ENCODE assay signal across 28 cellular contexts in genomic region chr4:2576290-2576689, GRCh38.
"Had no signal": no experiment of that assay in that cellular context is flagged by ENCODE, and none has a peak within 500 bp of the region (broad histone marks: within the 10 kb centered on the region; RNA-seq: fewer than 3 reads in every experiment).

No MANE protein-coding gene starts in this region.

- FAIRE-seq: endometrium, islet of Langerhans had no signal

- ATAC-seq: left colon; left ventricle myocardium superior; lower lobe of right lung; psoas muscle; right cardiac atrium; stimulated activated memory B cell treated with anti-CD40 and anti-IgM and Interleukin-4, amounts not matched to agents 10 μg/mL and 1 μg/mL and 100 μg/mL, for 72 hours had no signal

- H3K27me3 ChIP-seq: esophagus squamous epithelium, heart right ventricle, spleen, tibial nerve, upper lobe of left lung, uterus had no signal

- H3K27ac Mint-ChIP-seq: nephron progenitor cell; stimulated activated memory B cell treated with anti-CD40 and anti-IgM and Interleukin-4, amounts not matched to agents 10 μg/mL and 1 μg/mL and 100 μg/mL, for 72 hours; stimulated activated naive CD8-positive, alpha-beta T cell treated with anti-CD3 and anti-CD28 coated beads, Interleukin-15, Interleukin-2, amounts not matched to agents 100 ng/mL and 50 ng/mL, for 24 hours had no signal

- H3K36me3 ChIP-seq: heart right ventricle, lower lobe of right lung, thoracic aorta, upper lobe of left lung, uterus had no signal

- DNase-seq: dermis blood vessel endothelial cell; effector memory CD4-positive, alpha-beta T cell; erythroblast; esophagus squamous epithelium; foreskin melanocyte; glutamatergic neuron; heart right ventricle; hippocampal formation; kidney glomerular epithelial cell; left colon; left ventricle myocardium superior; lower lobe of right lung; nephron progenitor cell; nucleus accumbens; psoas muscle; right cardiac atrium; spleen; stimulated activated CD4-positive, alpha-beta T cell treated with anti-CD3 and anti-CD28 coated beads, Interleukin-4, amount 100 ng/mL, for 4 hours; upper lobe of left lung had no signal

- H3K4me3 Mint-ChIP-seq: nephron progenitor cell; stimulated activated memory B cell treated with anti-CD40 and anti-IgM and Interleukin-4, amounts not matched to agents 10 μg/mL and 1 μg/mL and 100 μg/mL, for 72 hours; stimulated activated naive CD8-positive, alpha-beta T cell treated with anti-CD3 and anti-CD28 coated beads, Interleukin-15, Interleukin-2, amounts not matched to agents 100 ng/mL and 50 ng/mL, for 24 hours had no signal

- H3K27me3 Mint-ChIP-seq: stimulated activated memory B cell treated with anti-CD40 and anti-IgM and Interleukin-4, amounts not matched to agents 10 μg/mL and 1 μg/mL and 100 μg/mL, for 72 hours; stimulated activated naive CD8-positive, alpha-beta T cell treated with anti-CD3 and anti-CD28 coated beads, Interleukin-15, Interleukin-2, amounts not matched to agents 100 ng/mL and 50 ng/mL, for 24 hours had no signal

- H3K9me3 ChIP-seq: esophagus squamous epithelium, lower lobe of right lung, psoas muscle, thoracic aorta, tibial nerve, upper lobe of left lung, uterus had no signal

- H3K27ac ChIP-seq: coronary artery, esophagus squamous epithelium, heart right ventricle, lower lobe of right lung, psoas muscle, skin epidermis, spleen, thoracic aorta, tibial nerve, upper lobe of left lung, uterus had no signal

- H3K4me3 ChIP-seq: coronary artery, esophagus squamous epithelium, heart right ventricle, lower lobe of right lung, psoas muscle, skin epidermis, spleen, thoracic aorta, tibial nerve, upper lobe of left lung, uterus had no signal
